24 cellular contexts compared by ENCODE assay signal in the genomic region with DNA sequence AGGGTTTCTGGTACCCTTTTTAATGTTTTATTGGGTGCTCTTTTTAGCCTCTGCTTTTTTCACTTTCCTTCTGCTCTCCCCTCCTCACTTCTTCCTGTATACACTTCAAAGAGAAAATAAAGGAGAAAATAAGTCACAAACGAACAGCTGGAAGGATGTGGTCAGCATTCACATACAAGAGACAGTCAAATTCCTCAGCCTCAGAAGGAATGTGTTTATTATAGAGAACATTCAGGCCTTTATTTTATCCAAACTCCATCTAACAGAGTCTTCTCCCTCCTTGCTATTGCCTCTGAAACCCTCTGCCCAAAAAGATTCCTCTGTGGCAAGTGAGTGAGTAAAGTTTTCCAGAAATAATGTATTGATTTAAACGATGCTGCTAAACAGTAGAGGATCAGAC.
DNase-seq lines count a peak whose midpoint lies in the region; ATAC-seq, FAIRE-seq and TF ChIP-seq lines count a peak whose summit lies in the region.
"Had no signal": no experiment of that assay in that cellular context is flagged by ENCODE, and none has a peak within 500 bp of the region (broad histone marks: within the 10 kb centered on the region; RNA-seq: fewer than 3 reads in every experiment).

No MANE protein-coding gene starts in this region.

- DNase-seq in COLO829 (ENCODE audit: low spot score) (peak; percentile 29), RPMI7951 (ENCODE audit: low read depth) (peak; percentile 82), fibroblast of villous mesenchyme (ENCODE audit: low read depth) (peak; percentile 39), urothelium cell line (ENCODE audit: low spot score) (peak; percentile 6), right lobe of liver (no peak), D341Med (ENCODE audit: low spot score) (no peak), WERI-Rb-1 (no peak)
- DNase-seq: activated CD4-positive, alpha-beta T cell treated with anti-CD3 and anti-CD28 coated beads for 4 hours; activated CD8-positive, alpha-beta memory T cell treated with anti-CD3 and anti-CD28 coated beads, Interleukin-2, amount 10 ng/mL, durations not matched to agents 7 days and 5 days; activated naive CD4-positive, alpha-beta T cell treated with Interleukin-2 at 50 U/mL for 16 hours; activated T-cell treated with anti-CD3 and anti-CD28 coated beads, Interleukin-2, amount 50 U/mL, for 72 hours; AML-193; DMS79 treated with DMSO at 0.1 percent for 48 hours; dorsolateral prefrontal cortex; H9; heart right ventricle; left colon; NCI-H1092; NCI-H2029; NCI-H82; occipital lobe; stimulated activated CD4-positive, alpha-beta T cell treated with anti-CD3 and anti-CD28 coated beads, Interleukin-4, amount 100 ng/mL, for 1 hour; stimulated activated naive B cell treated with anti-CD40 and anti-IgM and Interleukin-4, amounts not matched to agents 10 μg/mL and 1 μg/mL and 100 μg/mL, for 72 hours had no signal

- TF ChIP-seq CTCF in fibroblast of villous mesenchyme (IDR thresholded peaks at IDR 0.05; ENCODE audit: insufficient read depth, low read depth, low read length) (no peak), right lobe of liver (IDR thresholded peaks at IDR 0.05) (no peak), WERI-Rb-1 (IDR thresholded peaks at IDR 0.05; ENCODE audit: low read depth, low read length) (no peak)

- no peak for FAIRE-seq in urothelium cell line (lab: Jason Lieb, UNC)
- FAIRE-seq: GM12891 had no signal

- WGBS in right lobe of liver (ENCODE audit: insufficient coverage, low coverage, low lambda C conversion rate, missing lambda C conversion rate) = 28% methylated on average over 2 of the region's 2 CpGs

- ATAC-seq in right lobe of liver = no peak
- ATAC-seq: activated CD8-positive, alpha-beta memory T cell treated with anti-CD3 and anti-CD28 coated beads, Interleukin-2, amount 10 ng/mL, durations not matched to agents 7 days and 5 days; activated T-cell treated with anti-CD3 and anti-CD28 coated beads, Interleukin-2, amount 50 U/mL, for 72 hours; heart right ventricle; left colon; stimulated activated naive B cell treated with anti-CD40 and anti-IgM and Interleukin-4, amounts not matched to agents 10 μg/mL and 1 μg/mL and 100 μg/mL, for 72 hours had no signal

- no peaks in the 10 kb centered on the region for H3K27me3 ChIP-seq in right lobe of liver
- H3K27me3 ChIP-seq in WERI-Rb-1 (ENCODE audit: insufficient read depth, low read depth, severe bottlenecking) = no peaks in the 10 kb centered on the region
- H3K27me3 ChIP-seq: dorsolateral prefrontal cortex, heart right ventricle had no signal

- no peaks in the 10 kb centered on the region for H3K36me3 ChIP-seq in right lobe of liver
- no peaks in the 10 kb centered on the region for H3K36me3 ChIP-seq in WERI-Rb-1
- H3K36me3 ChIP-seq: heart right ventricle had no signal

- H3K4me3 ChIP-seq in fibroblast of villous mesenchyme (ENCODE audit: low read depth, low read length) (no peak overlapping the region), right lobe of liver (no peak overlapping the region), WERI-Rb-1 (ENCODE audit: low read depth, low read length) (no peak overlapping the region)
- H3K4me3 ChIP-seq: dorsolateral prefrontal cortex, heart right ventricle had no signal

- H3K9me3 ChIP-seq in right lobe of liver = peaks cover 0 to 3% (median 0%) of the 10 kb centered on the region in 4 donors
- no peaks in the 10 kb centered on the region for H3K9me3 ChIP-seq in WERI-Rb-1 (ENCODE audit: severe bottlenecking)

- intact Hi-C loops in right lobe of liver (cut with DNase I) = no loop called here

- H3K27ac ChIP-seq in right lobe of liver (no peak overlapping the region), WERI-Rb-1 (no peak overlapping the region)
- H3K27ac ChIP-seq: dorsolateral prefrontal cortex, heart right ventricle had no signal

- no peak for TF ChIP-seq POLR2A in right lobe of liver (IDR thresholded peaks at IDR 0.05)

- no peaks in the 10 kb centered on the region for H3K4me1 ChIP-seq in right lobe of liver
- H3K4me1 ChIP-seq: heart right ventricle had no signal

Comparison
In these comparisons a context has a peak if more than half of its experiments do, and no peak if none do; other contexts are left out.
1. DNase-seq: peak in COLO829 (single experiment), RPMI7951 (single experiment), fibroblast of villous mesenchyme (single experiment) and urothelium cell line (single experiment); none in right lobe of liver (0 of 3), D341Med (single experiment) and WERI-Rb-1 (single experiment).